1 cellular context compared by ENCODE assay signal in the genomic region with DNA sequence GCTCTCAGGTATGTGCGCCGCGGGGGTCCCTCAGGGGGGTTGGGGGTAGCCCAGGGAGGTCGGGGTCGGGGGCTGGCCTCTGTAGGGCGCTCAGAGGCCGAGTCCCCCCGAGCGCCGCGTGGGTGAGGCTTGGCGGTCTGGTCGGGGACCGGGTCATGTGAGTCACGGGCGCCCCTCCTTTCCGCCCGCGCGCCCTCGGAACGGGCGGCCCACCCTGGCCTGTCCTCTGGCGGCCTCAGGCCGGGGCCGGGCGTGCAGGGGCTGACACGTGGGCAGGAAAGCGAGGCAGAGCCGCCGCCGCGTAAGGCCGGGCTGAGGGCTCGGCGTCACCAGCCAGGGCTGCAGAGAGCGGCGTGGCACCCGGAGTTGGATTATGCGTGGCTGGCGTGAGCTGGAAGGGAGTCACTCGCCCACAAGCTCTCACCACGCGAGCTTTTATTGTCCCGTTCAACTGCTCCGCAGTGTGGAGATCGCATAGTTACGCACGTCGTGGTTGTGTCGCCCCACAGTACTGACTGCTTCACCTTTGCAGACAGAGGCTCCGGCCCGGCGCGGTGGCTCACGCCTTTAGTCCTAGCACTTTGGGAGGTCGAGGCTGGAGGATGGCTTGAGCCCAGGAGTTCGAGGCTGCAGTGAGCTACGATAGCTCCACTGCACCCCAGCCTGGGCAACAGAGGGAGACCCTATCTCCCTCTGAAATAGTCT.
A peak's percentile ranks its signal among the peaks of the same experiment; 100 is the strongest.
TF ChIP-seq lines count a peak whose summit lies in the region.

No MANE protein-coding gene starts in this region.

TF ChIP-seq in HepG2, 621 proteins besides CTCF, POLR2A, EP300 and RAD21 (continues in another document):
- TF ChIP-seq CREM (IDR thresholded peaks at IDR 0.05) = no peak
- TF ChIP-seq CREM (CRISPR knock-in tag; IDR thresholded peaks at IDR 0.05) = no peak
- no peak for TF ChIP-seq ADNP (CRISPR knock-in tag; IDR thresholded peaks at IDR 0.05)
- no peak for TF ChIP-seq TBX3 (IDR thresholded peaks at IDR 0.05; ENCODE audit: borderline replicate concordance)
- TF ChIP-seq, protein P1, sequence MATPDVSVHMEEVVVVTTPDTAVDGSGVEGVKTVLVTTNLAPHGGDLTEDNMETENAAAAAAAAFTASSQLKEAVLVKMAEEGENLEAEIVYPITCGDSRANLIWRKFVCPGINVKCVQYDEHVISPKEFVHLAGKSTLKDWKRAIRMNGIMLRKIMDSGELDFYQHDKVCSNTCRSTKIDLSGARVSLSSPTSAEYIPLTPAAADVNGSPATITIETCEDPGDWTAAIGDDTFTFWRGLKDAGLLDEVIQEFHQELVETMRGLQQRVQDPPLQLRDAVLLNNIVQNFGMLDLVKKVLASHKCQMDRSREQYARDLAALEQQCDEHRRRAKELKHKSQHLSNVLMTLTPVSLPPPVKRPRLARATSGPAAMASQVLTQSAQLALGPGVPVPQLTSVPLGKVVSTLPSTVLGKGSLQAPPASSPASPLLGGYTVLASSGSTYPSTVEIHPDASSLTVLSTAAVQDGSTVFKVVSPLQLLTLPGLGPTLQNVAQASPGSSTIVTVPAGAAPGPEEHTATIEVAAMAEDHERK (CRISPR knock-in tag; IDR thresholded peaks at IDR 0.05; ENCODE audit: low read depth) = no peak
- peak; percentile 41; the same call in 1 of the 2 replicates for TF ChIP-seq MIER3 (CRISPR knock-in tag; IDR thresholded peaks at IDR 0.05; ENCODE audit: borderline replicate concordance)
- no peak for TF ChIP-seq JDP2 (CRISPR knock-in tag; IDR thresholded peaks at IDR 0.05; ENCODE audit: borderline replicate concordance)
- TF ChIP-seq ZNF510 (CRISPR knock-in tag; IDR thresholded peaks at IDR 0.05; ENCODE audit: low read depth) = no peak
- TF ChIP-seq ZNF256 (CRISPR knock-in tag; conservative IDR thresholded peaks at IDR 0.05) = 0 out of 2 replicates have a peak, but pooled peaks have one; percentile 23
- TF ChIP-seq, protein P2, sequence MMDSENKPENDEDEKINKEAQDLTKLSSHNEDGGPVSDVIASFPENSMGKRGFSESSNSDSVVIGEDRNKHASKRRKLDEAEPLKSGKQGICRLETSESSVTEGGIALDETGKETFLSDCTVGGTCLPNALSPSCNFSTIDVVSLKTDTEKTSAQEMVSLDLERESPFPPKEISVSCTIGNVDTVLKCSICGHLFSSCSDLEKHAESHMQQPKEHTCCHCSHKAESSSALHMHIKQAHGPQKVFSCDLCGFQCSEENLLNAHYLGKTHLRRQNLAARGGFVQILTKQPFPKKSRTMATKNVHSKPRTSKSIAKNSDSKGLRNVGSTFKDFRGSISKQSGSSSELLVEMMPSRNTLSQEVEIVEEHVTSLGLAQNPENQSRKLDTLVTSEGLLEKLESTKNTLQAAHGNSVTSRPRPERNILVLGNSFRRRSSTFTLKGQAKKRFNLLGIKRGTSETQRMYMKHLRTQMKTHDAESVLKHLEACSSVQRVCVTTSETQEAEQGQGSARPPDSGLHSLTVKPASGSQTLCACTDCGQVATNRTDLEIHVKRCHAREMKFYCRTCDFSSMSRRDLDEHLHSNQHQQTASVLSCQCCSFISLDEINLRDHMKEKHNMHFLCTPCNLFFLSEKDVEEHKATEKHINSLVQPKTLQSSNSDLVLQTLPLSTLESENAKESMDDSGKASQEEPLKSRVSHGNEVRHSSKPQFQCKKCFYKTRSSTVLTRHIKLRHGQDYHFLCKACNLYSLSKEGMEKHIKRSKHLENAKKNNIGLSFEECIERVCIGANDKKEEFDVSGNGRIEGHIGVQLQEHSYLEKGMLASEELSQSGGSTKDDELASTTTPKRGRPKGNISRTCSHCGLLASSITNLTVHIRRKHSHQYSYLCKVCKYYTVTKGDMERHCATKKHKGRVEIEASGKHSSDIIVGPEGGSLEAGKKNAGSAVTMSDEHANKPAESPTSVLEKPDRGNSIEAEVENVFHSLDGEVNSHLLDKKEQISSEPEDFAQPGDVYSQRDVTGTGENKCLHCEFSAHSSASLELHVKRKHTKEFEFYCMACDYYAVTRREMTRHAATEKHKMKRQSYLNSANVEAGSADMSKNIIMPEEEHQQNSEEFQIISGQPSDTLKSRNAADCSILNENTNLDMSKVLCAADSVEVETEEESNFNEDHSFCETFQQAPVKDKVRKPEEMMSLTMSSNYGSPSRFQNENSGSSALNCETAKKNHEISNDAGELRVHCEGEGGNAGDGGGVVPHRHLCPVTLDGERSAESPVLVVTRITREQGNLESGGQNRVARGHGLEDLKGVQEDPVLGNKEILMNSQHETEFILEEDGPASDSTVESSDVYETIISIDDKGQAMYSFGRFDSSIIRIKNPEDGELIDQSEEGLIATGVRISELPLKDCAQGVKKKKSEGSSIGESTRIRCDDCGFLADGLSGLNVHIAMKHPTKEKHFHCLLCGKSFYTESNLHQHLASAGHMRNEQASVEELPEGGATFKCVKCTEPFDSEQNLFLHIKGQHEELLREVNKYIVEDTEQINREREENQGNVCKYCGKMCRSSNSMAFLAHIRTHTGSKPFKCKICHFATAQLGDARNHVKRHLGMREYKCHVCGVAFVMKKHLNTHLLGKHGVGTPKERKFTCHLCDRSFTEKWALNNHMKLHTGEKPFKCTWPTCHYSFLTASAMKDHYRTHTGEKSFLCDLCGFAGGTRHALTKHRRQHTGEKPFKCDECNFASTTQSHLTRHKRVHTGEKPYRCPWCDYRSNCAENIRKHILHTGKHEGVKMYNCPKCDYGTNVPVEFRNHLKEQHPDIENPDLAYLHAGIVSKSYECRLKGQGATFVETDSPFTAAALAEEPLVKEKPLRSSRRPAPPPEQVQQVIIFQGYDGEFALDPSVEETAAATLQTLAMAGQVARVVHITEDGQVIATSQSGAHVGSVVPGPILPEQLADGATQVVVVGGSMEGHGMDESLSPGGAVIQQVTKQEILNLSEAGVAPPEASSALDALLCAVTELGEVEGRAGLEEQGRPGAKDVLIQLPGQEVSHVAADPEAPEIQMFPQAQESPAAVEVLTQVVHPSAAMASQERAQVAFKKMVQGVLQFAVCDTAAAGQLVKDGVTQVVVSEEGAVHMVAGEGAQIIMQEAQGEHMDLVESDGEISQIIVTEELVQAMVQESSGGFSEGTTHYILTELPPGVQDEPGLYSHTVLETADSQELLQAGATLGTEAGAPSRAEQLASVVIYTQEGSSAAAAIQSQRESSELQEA (CRISPR knock-in tag; IDR thresholded peaks at IDR 0.05; ENCODE audit: not compliant biosample characterization) = peak; percentile 36
- TF ChIP-seq, protein P3, sequence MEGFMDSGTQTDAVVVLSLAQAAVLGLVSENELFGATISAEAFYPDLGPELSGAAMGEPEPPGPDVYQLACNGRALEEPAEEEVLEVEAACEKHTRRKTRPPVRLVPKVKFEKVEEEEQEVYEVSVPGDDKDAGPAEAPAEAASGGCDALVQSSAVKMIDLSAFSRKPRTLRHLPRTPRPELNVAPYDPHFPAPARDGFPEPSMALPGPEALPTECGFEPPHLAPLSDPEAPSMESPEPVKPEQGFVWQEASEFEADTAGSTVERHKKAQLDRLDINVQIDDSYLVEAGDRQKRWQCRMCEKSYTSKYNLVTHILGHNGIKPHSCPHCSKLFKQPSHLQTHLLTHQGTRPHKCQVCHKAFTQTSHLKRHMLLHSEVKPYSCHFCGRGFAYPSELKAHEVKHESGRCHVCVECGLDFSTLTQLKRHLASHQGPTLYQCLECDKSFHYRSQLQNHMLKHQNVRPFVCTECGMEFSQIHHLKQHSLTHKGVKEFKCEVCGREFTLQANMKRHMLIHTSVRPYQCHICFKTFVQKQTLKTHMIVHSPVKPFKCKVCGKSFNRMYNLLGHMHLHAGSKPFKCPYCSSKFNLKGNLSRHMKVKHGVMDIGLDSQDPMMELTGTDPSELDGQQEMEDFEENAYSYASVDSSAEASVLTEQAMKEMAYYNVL (CRISPR knock-in tag; IDR thresholded peaks at IDR 0.05; ENCODE audit: borderline replicate concordance) = no peak
- peak; percentile 95 for TF ChIP-seq ZFX (CRISPR knock-in tag; IDR thresholded peaks at IDR 0.05; ENCODE audit: low read depth)
- peak; percentile 89; the same call in 1 of the 2 replicates for TF ChIP-seq BORCS8-MEF2B (CRISPR knock-in tag; IDR thresholded peaks at IDR 0.05)
- TF ChIP-seq HNRNPK (IDR thresholded peaks at IDR 0.05; ENCODE audit: low read depth, low read length, poor library complexity, severe bottlenecking) = peak; percentile 74
- TF ChIP-seq, protein P4, sequence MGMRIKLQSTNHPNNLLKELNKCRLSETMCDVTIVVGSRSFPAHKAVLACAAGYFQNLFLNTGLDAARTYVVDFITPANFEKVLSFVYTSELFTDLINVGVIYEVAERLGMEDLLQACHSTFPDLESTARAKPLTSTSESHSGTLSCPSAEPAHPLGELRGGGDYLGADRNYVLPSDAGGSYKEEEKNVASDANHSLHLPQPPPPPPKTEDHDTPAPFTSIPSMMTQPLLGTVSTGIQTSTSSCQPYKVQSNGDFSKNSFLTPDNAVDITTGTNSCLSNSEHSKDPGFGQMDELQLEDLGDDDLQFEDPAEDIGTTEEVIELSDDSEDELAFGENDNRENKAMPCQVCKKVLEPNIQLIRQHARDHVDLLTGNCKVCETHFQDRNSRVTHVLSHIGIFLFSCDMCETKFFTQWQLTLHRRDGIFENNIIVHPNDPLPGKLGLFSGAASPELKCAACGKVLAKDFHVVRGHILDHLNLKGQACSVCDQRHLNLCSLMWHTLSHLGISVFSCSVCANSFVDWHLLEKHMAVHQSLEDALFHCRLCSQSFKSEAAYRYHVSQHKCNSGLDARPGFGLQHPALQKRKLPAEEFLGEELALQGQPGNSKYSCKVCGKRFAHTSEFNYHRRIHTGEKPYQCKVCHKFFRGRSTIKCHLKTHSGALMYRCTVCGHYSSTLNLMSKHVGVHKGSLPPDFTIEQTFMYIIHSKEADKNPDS (CRISPR knock-in tag; IDR thresholded peaks at IDR 0.05) = no peak
- TF ChIP-seq ZBTB20 (CRISPR knock-in tag; IDR thresholded peaks at IDR 0.05; ENCODE audit: borderline replicate concordance, low read depth) = 0 out of 2 replicates have a peak, but pooled peaks have one; percentile 19
- TF ChIP-seq SMAD1 (CRISPR knock-in tag; IDR thresholded peaks at IDR 0.05; ENCODE audit: borderline replicate concordance, low read depth) = 0 out of 2 replicates have a peak, but pooled peaks have one; percentile 47
- TF ChIP-seq TGIF2 (CRISPR knock-in tag; IDR thresholded peaks at IDR 0.05) = peak; percentile 55; the same call in 1 of the 2 replicates
- TF ChIP-seq ZNF670 (CRISPR knock-in tag; IDR thresholded peaks at IDR 0.05; ENCODE audit: borderline replicate concordance) = peak; percentile 79; the same call in 1 of the 2 replicates
- no peak for TF ChIP-seq ZNF33A (CRISPR knock-in tag; IDR thresholded peaks at IDR 0.05; ENCODE audit: borderline replicate concordance)
- TF ChIP-seq, protein P5, sequence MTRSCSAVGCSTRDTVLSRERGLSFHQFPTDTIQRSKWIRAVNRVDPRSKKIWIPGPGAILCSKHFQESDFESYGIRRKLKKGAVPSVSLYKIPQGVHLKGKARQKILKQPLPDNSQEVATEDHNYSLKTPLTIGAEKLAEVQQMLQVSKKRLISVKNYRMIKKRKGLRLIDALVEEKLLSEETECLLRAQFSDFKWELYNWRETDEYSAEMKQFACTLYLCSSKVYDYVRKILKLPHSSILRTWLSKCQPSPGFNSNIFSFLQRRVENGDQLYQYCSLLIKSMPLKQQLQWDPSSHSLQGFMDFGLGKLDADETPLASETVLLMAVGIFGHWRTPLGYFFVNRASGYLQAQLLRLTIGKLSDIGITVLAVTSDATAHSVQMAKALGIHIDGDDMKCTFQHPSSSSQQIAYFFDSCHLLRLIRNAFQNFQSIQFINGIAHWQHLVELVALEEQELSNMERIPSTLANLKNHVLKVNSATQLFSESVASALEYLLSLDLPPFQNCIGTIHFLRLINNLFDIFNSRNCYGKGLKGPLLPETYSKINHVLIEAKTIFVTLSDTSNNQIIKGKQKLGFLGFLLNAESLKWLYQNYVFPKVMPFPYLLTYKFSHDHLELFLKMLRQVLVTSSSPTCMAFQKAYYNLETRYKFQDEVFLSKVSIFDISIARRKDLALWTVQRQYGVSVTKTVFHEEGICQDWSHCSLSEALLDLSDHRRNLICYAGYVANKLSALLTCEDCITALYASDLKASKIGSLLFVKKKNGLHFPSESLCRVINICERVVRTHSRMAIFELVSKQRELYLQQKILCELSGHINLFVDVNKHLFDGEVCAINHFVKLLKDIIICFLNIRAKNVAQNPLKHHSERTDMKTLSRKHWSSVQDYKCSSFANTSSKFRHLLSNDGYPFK (CRISPR knock-in tag; IDR thresholded peaks at IDR 0.05; ENCODE audit: borderline replicate concordance) = no peak; the same call in none of the 2 replicates
- no peak for TF ChIP-seq ZNF143 (CRISPR knock-in tag; IDR thresholded peaks at IDR 0.05)
- peak; percentile 89 for TF ChIP-seq ZSCAN21 (CRISPR knock-in tag; IDR thresholded peaks at IDR 0.05; ENCODE audit: borderline replicate concordance)
- 0 out of 4 replicates have a peak, but pooled peaks of 1 of the 2 experiments have one; percentile 26 for TF ChIP-seq NR2F1 (CRISPR knock-in tag; IDR thresholded peaks at IDR 0.05)
- TF ChIP-seq, protein P6, sequence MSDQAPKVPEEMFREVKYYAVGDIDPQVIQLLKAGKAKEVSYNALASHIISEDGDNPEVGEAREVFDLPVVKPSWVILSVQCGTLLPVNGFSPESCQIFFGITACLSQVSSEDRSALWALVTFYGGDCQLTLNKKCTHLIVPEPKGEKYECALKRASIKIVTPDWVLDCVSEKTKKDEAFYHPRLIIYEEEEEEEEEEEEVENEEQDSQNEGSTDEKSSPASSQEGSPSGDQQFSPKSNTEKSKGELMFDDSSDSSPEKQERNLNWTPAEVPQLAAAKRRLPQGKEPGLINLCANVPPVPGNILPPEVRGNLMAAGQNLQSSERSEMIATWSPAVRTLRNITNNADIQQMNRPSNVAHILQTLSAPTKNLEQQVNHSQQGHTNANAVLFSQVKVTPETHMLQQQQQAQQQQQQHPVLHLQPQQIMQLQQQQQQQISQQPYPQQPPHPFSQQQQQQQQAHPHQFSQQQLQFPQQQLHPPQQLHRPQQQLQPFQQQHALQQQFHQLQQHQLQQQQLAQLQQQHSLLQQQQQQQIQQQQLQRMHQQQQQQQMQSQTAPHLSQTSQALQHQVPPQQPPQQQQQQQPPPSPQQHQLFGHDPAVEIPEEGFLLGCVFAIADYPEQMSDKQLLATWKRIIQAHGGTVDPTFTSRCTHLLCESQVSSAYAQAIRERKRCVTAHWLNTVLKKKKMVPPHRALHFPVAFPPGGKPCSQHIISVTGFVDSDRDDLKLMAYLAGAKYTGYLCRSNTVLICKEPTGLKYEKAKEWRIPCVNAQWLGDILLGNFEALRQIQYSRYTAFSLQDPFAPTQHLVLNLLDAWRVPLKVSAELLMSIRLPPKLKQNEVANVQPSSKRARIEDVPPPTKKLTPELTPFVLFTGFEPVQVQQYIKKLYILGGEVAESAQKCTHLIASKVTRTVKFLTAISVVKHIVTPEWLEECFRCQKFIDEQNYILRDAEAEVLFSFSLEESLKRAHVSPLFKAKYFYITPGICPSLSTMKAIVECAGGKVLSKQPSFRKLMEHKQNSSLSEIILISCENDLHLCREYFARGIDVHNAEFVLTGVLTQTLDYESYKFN (CRISPR knock-in tag; conservative IDR thresholded peaks at IDR 0.05) = no peak; the same call in 1 of the 2 replicates
- TF ChIP-seq, protein P7, sequence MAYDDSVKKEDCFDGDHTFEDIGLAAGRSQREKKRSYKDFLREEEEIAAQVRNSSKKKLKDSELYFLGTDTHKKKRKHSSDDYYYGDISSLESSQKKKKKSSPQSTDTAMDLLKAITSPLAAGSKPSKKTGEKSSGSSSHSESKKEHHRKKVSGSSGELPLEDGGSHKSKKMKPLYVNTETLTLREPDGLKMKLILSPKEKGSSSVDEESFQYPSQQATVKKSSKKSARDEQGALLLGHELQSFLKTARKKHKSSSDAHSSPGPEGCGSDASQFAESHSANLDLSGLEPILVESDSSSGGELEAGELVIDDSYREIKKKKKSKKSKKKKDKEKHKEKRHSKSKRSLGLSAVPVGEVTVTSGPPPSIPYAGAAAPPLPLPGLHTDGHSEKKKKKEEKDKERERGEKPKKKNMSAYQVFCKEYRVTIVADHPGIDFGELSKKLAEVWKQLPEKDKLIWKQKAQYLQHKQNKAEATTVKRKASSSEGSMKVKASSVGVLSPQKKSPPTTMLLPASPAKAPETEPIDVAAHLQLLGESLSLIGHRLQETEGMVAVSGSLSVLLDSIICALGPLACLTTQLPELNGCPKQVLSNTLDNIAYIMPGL (CRISPR knock-in tag; IDR thresholded peaks at IDR 0.05; ENCODE audit: borderline replicate concordance in 1 of 2, low read depth in 1 of 2) = peak; percentile 61 to 82; a peak in 3 of 4 replicates
- TF ChIP-seq PAWR (CRISPR knock-in tag; IDR thresholded peaks at IDR 0.05; ENCODE audit: borderline replicate concordance) = no peak
- TF ChIP-seq ATRX (CRISPR knock-in tag; IDR thresholded peaks at IDR 0.05; ENCODE audit: borderline replicate concordance) = no peak
